14 cellular contexts compared by ENCODE assay signal in the genomic region with DNA sequence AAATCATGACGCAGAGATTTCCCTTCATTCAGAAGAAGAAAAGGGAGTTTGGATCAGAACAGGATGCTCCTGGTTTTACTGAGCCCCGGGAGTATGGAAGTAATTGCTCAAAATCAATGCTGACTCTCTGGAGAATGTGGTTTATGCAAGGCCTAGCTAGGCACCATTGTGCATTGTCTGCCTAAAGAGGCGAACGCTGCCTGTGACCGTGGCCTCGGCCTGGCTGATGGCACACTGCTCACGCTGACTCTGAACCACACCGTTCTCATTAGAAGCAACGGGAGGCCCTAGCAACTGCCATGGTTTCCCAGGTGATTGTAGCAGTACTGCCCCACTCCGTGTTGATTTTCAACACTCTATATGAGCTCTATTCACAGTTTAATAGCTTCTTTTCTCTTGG. TPM values are rescaled to one million over a fixed set of nuclear protein-coding genes. Genes with fewer than 3 reads are reported as not detected.
DNase-seq lines count a peak whose midpoint lies in the region; ATAC-seq and TF ChIP-seq lines count a peak whose summit lies in the region.
"Had no signal": no experiment of that assay in that cellular context is flagged by ENCODE, and none has a peak within 500 bp of the region (broad histone marks: within the 10 kb centered on the region; RNA-seq: fewer than 3 reads in every experiment).

No MANE protein-coding gene starts in this region.

- H3K27me3 Mint-ChIP-seq in progenitor cell of endocrine pancreas: no peaks in the 10 kb centered on the region
- H3K27me3 Mint-ChIP-seq: activated T-helper 17 cell treated with anti-CD3 and anti-CD28 coated beads, Interleukin-2, amount 50 U/mL, for 72 hours had no signal

- peaks cover 41% of the 10 kb centered on the region for H3K4me1 Mint-ChIP-seq in progenitor cell of endocrine pancreas (ENCODE audit: low read depth)
- H3K4me1 Mint-ChIP-seq: stimulated activated naive B cell treated with anti-CD40 and anti-IgM and Interleukin-4, amounts not matched to agents 10 μg/mL and 1 μg/mL and 100 μg/mL, for 72 hours had no signal

- H3K4me3 Mint-ChIP-seq in progenitor cell of endocrine pancreas (ENCODE audit: low read depth): no peak overlapping the region
- H3K4me3 Mint-ChIP-seq: activated CD8-positive, alpha-beta T cell treated with anti-CD3 and anti-CD28 coated beads, Interleukin-2, amount 10 ng/mL, durations not matched to agents 7 days and 5 days; activated T-helper 17 cell treated with anti-CD3 and anti-CD28 coated beads, Interleukin-2, amount 50 U/mL, for 72 hours; nephron progenitor cell; stimulated activated naive B cell treated with anti-CD40 and anti-IgM and Interleukin-4, amounts not matched to agents 10 μg/mL and 1 μg/mL and 100 μg/mL, for 72 hours had no signal

- no peak for ATAC-seq in GM21737 (IDR thresholded peaks at IDR 0.05; ENCODE audit: unreplicated experiment)
- ATAC-seq: activated CD8-positive, alpha-beta T cell treated with anti-CD3 and anti-CD28 coated beads, Interleukin-2, amount 10 ng/mL, durations not matched to agents 7 days and 5 days; activated T-helper 17 cell treated with anti-CD3 and anti-CD28 coated beads, Interleukin-2, amount 50 U/mL, for 72 hours; lower lobe of right lung; SK-N-SH treated with all-trans-retinoic acid at 6 μM for 48 hours; stimulated activated naive B cell treated with anti-CD40 and anti-IgM and Interleukin-4, amounts not matched to agents 10 μg/mL and 1 μg/mL and 100 μg/mL, for 72 hours had no signal

- peak; percentile 3 for DNase-seq in NCI-H1417 treated with DMSO at 0.1 percent for 48 hours (lab: John Stamatoyannopoulos, UW)
- DNase-seq in RPMI7951 (ENCODE audit: low read depth): peak; percentile 22
- DNase-seq in hippocampal formation (lab: John Stamatoyannopoulos, UW): peak; percentile 62 to 70
- no peak for DNase-seq in progenitor cell of endocrine pancreas (ENCODE audit: low spot score, unreplicated experiment)
- DNase-seq in NK-92 treated with Interleukin-12 subunit alpha and Interleukin-12 subunit beta, amount 100 ng/mL, for 24 hours (lab: John Stamatoyannopoulos, UW): no peak
- DNase-seq in HUDEP-2 (lab: John Stamatoyannopoulos, UW; ENCODE audit: unreplicated experiment in 76 of 76): no peak
- DNase-seq: activated CD8-positive, alpha-beta T cell treated with anti-CD3 and anti-CD28 coated beads, Interleukin-2, amount 10 ng/mL, durations not matched to agents 7 days and 5 days; lower lobe of right lung; NCI-H446; nephron progenitor cell; stimulated activated naive B cell treated with anti-CD40 and anti-IgM and Interleukin-4, amounts not matched to agents 10 μg/mL and 1 μg/mL and 100 μg/mL, for 72 hours had no signal

- no peak for TF ChIP-seq CTCF in progenitor cell of endocrine pancreas (IDR thresholded peaks at IDR 0.05; ENCODE audit: unreplicated experiment)

- H3K27ac Mint-ChIP-seq in progenitor cell of endocrine pancreas: peak overlapping the region; percentile 93
- H3K27ac Mint-ChIP-seq: activated CD8-positive, alpha-beta T cell treated with anti-CD3 and anti-CD28 coated beads, Interleukin-2, amount 10 ng/mL, durations not matched to agents 7 days and 5 days; activated T-helper 17 cell treated with anti-CD3 and anti-CD28 coated beads, Interleukin-2, amount 50 U/mL, for 72 hours; nephron progenitor cell; stimulated activated naive B cell treated with anti-CD40 and anti-IgM and Interleukin-4, amounts not matched to agents 10 μg/mL and 1 μg/mL and 100 μg/mL, for 72 hours had no signal

- no peaks in the 10 kb centered on the region for H3K9me3 Mint-ChIP-seq in progenitor cell of endocrine pancreas (ENCODE audit: low read depth)
- H3K9me3 Mint-ChIP-seq: activated T-helper 17 cell treated with anti-CD3 and anti-CD28 coated beads, Interleukin-2, amount 50 U/mL, for 72 hours; nephron progenitor cell; stimulated activated naive B cell treated with anti-CD40 and anti-IgM and Interleukin-4, amounts not matched to agents 10 μg/mL and 1 μg/mL and 100 μg/mL, for 72 hours had no signal

- no peaks in the 10 kb centered on the region for H3K36me3 Mint-ChIP-seq in progenitor cell of endocrine pancreas (ENCODE audit: insufficient read depth)
- H3K36me3 Mint-ChIP-seq: stimulated activated naive B cell treated with anti-CD40 and anti-IgM and Interleukin-4, amounts not matched to agents 10 μg/mL and 1 μg/mL and 100 μg/mL, for 72 hours had no signal

RNA-seq across cellular contexts. Expression of a gene that starts 41.7 kb away (rescaled TPM):
- 20.1 and 24.5 TPM in 2 replicates for total RNA-seq in RPMI7951 (2014; rRNA removed; shearing (Covaris generic))
- total RNA-seq in progenitor cell of endocrine pancreas: 33.6 and 36.0 TPM in 2 replicates

Comparison
In these comparisons a context has a peak if more than half of its experiments do, and no peak if none do; other contexts are left out.
1. DNase-seq: peak in NCI-H1417 treated with DMSO at 0.1 percent for 48 hours (single experiment), RPMI7951 (single experiment) and hippocampal formation (2 of 2); none in progenitor cell of endocrine pancreas (single experiment), NK-92 treated with Interleukin-12 subunit alpha and Interleukin-12 subunit beta, amount 100 ng/mL, for 24 hours (single experiment) and HUDEP-2 (0 of 76).